ENCODE assay signal across 21 cellular contexts in genomic region chr13:46097015-46097414, GRCh38. TPM values are rescaled to one million over a fixed set of nuclear protein-coding genes. Genes with fewer than 3 reads are reported as not detected.
DNase-seq lines count a peak whose midpoint lies in the region; ATAC-seq and TF ChIP-seq lines count a peak whose summit lies in the region.
"Had no signal": no experiment of that assay in that cellular context is flagged by ENCODE, and none has a peak within 500 bp of the region (broad histone marks: within the 10 kb centered on the region; RNA-seq: fewer than 3 reads in every experiment).

No MANE protein-coding gene starts in this region.

- no peak overlapping the region for H3K27ac Mint-ChIP-seq in natural killer cell
- H3K27ac Mint-ChIP-seq: activated CD8-positive, alpha-beta T cell treated with anti-CD3 and anti-CD28 coated beads for 36 hours; activated naive CD8-positive, alpha-beta T cell treated with anti-CD3 and anti-CD28 coated beads, Interleukin-2, amount 10 ng/mL, durations not matched to agents 7 days and 5 days; activated T-cell treated with anti-CD3 and anti-CD28 coated beads, Interleukin-2, amount 50 U/mL, for 72 hours; CD4-positive, alpha-beta memory T cell; stimulated activated naive B cell treated with anti-CD40 and anti-IgM and Interleukin-4, amounts not matched to agents 10 μg/mL and 1 μg/mL and 100 μg/mL, for 72 hours; type B pancreatic cell had no signal

- H3K9me3 ChIP-seq in liver (ENCODE audit: control insufficient read depth in 4 of 4, low read length in 3 of 4) = no peaks in the 10 kb centered on the region
- H3K9me3 ChIP-seq: ovary had no signal

- H3K36me3 ChIP-seq in liver (ENCODE audit: control insufficient read depth in 4 of 4, insufficient read depth in 3 of 4, low read depth in 1 of 4, low read length in 3 of 4) = peaks cover 0 to 14% (median 5%) of the 10 kb centered on the region in 4 donors
- H3K36me3 ChIP-seq: cardiac muscle cell, ovary had no signal

- peak; percentile 15 for DNase-seq in NCI-H510A treated with DMSO at 0.1 percent for 48 hours (lab: John Stamatoyannopoulos, UW)
- DNase-seq in NCI-H510A (lab: John Stamatoyannopoulos, UW) = no peak
- peak; percentile 16 for DNase-seq in SW480 (ENCODE audit: low spot score)
- no peak for DNase-seq in natural killer cell
- DNase-seq in GM10266 (ENCODE audit: extremely low spot score) = no peak
- DNase-seq in GM19238 (ENCODE audit: insufficient read length, low spot score) = no peak
- DNase-seq in NOMO-1 (lab: John Stamatoyannopoulos, UW; ENCODE audit: unreplicated experiment in 2 of 2) = no peak
- DNase-seq: activated CD8-positive, alpha-beta T cell treated with anti-CD3 and anti-CD28 coated beads for 36 hours; activated naive CD8-positive, alpha-beta T cell treated with anti-CD3 and anti-CD28 coated beads, Interleukin-2, amount 10 ng/mL, durations not matched to agents 7 days and 5 days; activated T-cell treated with anti-CD3 and anti-CD28 coated beads, Interleukin-2, amount 50 U/mL, for 72 hours; CD4-positive, alpha-beta memory T cell; effector CD4-positive, alpha-beta T cell; EL; left cardiac atrium; MV-4-11; NCI-H446 treated with DMSO at 0.1 percent for 48 hours; ovary; stimulated activated naive B cell treated with anti-CD40 and anti-IgM and Interleukin-4, amounts not matched to agents 10 μg/mL and 1 μg/mL and 100 μg/mL, for 72 hours had no signal

- peaks cover 4 to 65% (median 35%) of the 10 kb centered on the region in 4 donors for H3K4me1 ChIP-seq in liver (ENCODE audit: control insufficient read depth in 4 of 4, insufficient read depth in 4 of 4, low read length in 3 of 4)

- H3K36me3 Mint-ChIP-seq in natural killer cell = no peaks in the 10 kb centered on the region
- H3K36me3 Mint-ChIP-seq: CD4-positive, alpha-beta memory T cell; stimulated activated naive B cell treated with anti-CD40 and anti-IgM and Interleukin-4, amounts not matched to agents 10 μg/mL and 1 μg/mL and 100 μg/mL, for 72 hours; type B pancreatic cell had no signal

- 44% methylated on average over 3 of the region's 3 CpGs for WGBS in liver

- H3K9me3 Mint-ChIP-seq in natural killer cell = no peaks in the 10 kb centered on the region
- H3K9me3 Mint-ChIP-seq: activated CD8-positive, alpha-beta T cell treated with anti-CD3 and anti-CD28 coated beads for 36 hours; activated naive CD8-positive, alpha-beta T cell treated with anti-CD3 and anti-CD28 coated beads, Interleukin-2, amount 10 ng/mL, durations not matched to agents 7 days and 5 days; activated T-cell treated with anti-CD3 and anti-CD28 coated beads, Interleukin-2, amount 50 U/mL, for 72 hours; CD4-positive, alpha-beta memory T cell; stimulated activated naive B cell treated with anti-CD40 and anti-IgM and Interleukin-4, amounts not matched to agents 10 μg/mL and 1 μg/mL and 100 μg/mL, for 72 hours; type B pancreatic cell had no signal

- intact Hi-C loops in natural killer cell (cut with micrococcal nuclease) = no loop called here

- H3K9ac ChIP-seq in liver (ENCODE audit: low read depth in 1 of 2, low read length in 2 of 2) = peak overlapping the region; percentile 20 to 26

- H3K4me3 Mint-ChIP-seq in natural killer cell = no peak overlapping the region
- H3K4me3 Mint-ChIP-seq: activated CD8-positive, alpha-beta T cell treated with anti-CD3 and anti-CD28 coated beads for 36 hours; activated naive CD8-positive, alpha-beta T cell treated with anti-CD3 and anti-CD28 coated beads, Interleukin-2, amount 10 ng/mL, durations not matched to agents 7 days and 5 days; activated T-cell treated with anti-CD3 and anti-CD28 coated beads, Interleukin-2, amount 50 U/mL, for 72 hours; CD4-positive, alpha-beta memory T cell; stimulated activated naive B cell treated with anti-CD40 and anti-IgM and Interleukin-4, amounts not matched to agents 10 μg/mL and 1 μg/mL and 100 μg/mL, for 72 hours; type B pancreatic cell had no signal

- no peak for ATAC-seq in natural killer cell
- ATAC-seq: activated CD8-positive, alpha-beta T cell treated with anti-CD3 and anti-CD28 coated beads for 36 hours; activated T-cell treated with anti-CD3 and anti-CD28 coated beads, Interleukin-2, amount 50 U/mL, for 72 hours; left cardiac atrium; stimulated activated naive B cell treated with anti-CD40 and anti-IgM and Interleukin-4, amounts not matched to agents 10 μg/mL and 1 μg/mL and 100 μg/mL, for 72 hours had no signal

- H3K27me3 ChIP-seq in liver (ENCODE audit: control insufficient read depth in 4 of 4, insufficient read depth in 4 of 4, low read length in 3 of 4) = no peaks in the 10 kb centered on the region
- H3K27me3 ChIP-seq: cardiac muscle cell, ovary had no signal

- peak overlapping the region; percentile 91 to 97 for H3K27ac ChIP-seq in liver (ENCODE audit: low read depth in 1 of 2, low read length in 2 of 2)
- H3K27ac ChIP-seq: cardiac muscle cell, ovary had no signal

- H3K4me1 Mint-ChIP-seq in natural killer cell = no peaks in the 10 kb centered on the region
- H3K4me1 Mint-ChIP-seq: CD4-positive, alpha-beta memory T cell had no signal

- H3K4me3 ChIP-seq in liver (ENCODE audit: low read depth in 1 of 3, low read length in 3 of 3) = peak overlapping the region; percentile 0 to 44 (median 8)
- H3K4me3 ChIP-seq: cardiac muscle cell, ovary had no signal

- TF ChIP-seq CTCF in liver (IDR thresholded peaks at IDR 0.05; ENCODE audit: low read depth, low read length, missing input control) (no peak), natural killer cell (IDR thresholded peaks at IDR 0.05) (no peak), GM10266 (IDR thresholded peaks at IDR 0.05; ENCODE audit: control insufficient read depth, insufficient read depth, low read depth, missing control alignments) (no peak)

- TF ChIP-seq RAD21 in liver (IDR thresholded peaks at IDR 0.05) = peak in 1 of 2 donors; percentile 5

- peaks cover 10 to 32% of the 10 kb centered on the region in 2 donors for H3K27me3 Mint-ChIP-seq in natural killer cell (ENCODE audit: low read depth in 2 of 2)
- H3K27me3 Mint-ChIP-seq: type B pancreatic cell had no signal

TF ChIP-seq in liver, 16 proteins besides CTCF, POLR2A, EP300 and RAD21 (continues in another document):
- TF ChIP-seq ATF3 (IDR thresholded peaks at IDR 0.05) = no peak
- peak; percentile 67 for TF ChIP-seq TAF1 (conservative IDR thresholded peaks at IDR 0.05)
- no peak for TF ChIP-seq GABPA (IDR thresholded peaks at IDR 0.05 in 1 of 2, conservative IDR thresholded peaks at IDR 0.05 in 1 of 2)
- peak; percentile 90 for TF ChIP-seq REST (IDR thresholded peaks at IDR 0.05)
- TF ChIP-seq SP1 (IDR thresholded peaks at IDR 0.05) = peak; percentile 11
- no peak for TF ChIP-seq HNF4G (IDR thresholded peaks at IDR 0.05)
- TF ChIP-seq RXRA (IDR thresholded peaks at IDR 0.05) = peak in 1 of 2 donors; percentile 58
- TF ChIP-seq YY1 (IDR thresholded peaks at IDR 0.05) = peak; percentile 70
- TF ChIP-seq ZBTB33 (IDR thresholded peaks at IDR 0.05) = no peak
- no peak for TF ChIP-seq MAX (IDR thresholded peaks at IDR 0.05)
- no peak for TF ChIP-seq EGR1 (IDR thresholded peaks at IDR 0.05; ENCODE audit: low read depth in 2 of 2)
- TF ChIP-seq HNF4A (conservative IDR thresholded peaks at IDR 0.05) = peak in 1 of 2 donors; percentile 50

RNA-seq across cellular contexts. Expression of gene CPB2, which starts 7.8 kb away (rescaled TPM):
- 100 to 1,000 TPM; 175 to 997 TPM for total RNA-seq in liver
- 100 to 1,000 TPM; 487 to 522 TPM for polyA plus RNA-seq in liver
- total RNA-seq in natural killer cell = not detected
- total RNA-seq: activated CD8-positive, alpha-beta T cell treated with anti-CD3 and anti-CD28 coated beads for 36 hours; activated naive CD8-positive, alpha-beta T cell treated with anti-CD3 and anti-CD28 coated beads, Interleukin-2, amount 10 ng/mL, durations not matched to agents 7 days and 5 days; activated T-cell treated with anti-CD3 and anti-CD28 coated beads, Interleukin-2, amount 50 U/mL, for 72 hours; cardiac muscle cell; CD4-positive, alpha-beta memory T cell; left cardiac atrium had no signal
- polyA plus RNA-seq: cardiac muscle cell; CD4-positive, alpha-beta memory T cell; ovary had no signal

RNA-seq across cellular contexts. Expression of gene ZC3H13, which starts 44.5 kb away (rescaled TPM):
- 10 to 100 TPM; 11.1 to 62.1 TPM for total RNA-seq in liver
- 10 to 100 TPM; 10.0 to 46.7 TPM for polyA plus RNA-seq in liver
- 10 to 100 TPM; 54.3 to 75.3 (median 65.8) TPM for total RNA-seq in natural killer cell

Comparison
In these comparisons a context has a peak if more than half of its experiments do, and no peak if none do; other contexts are left out.
1. DNase-seq: peak in NCI-H510A treated with DMSO at 0.1 percent for 48 hours (single experiment) and SW480 (single experiment); none in NCI-H510A (single experiment), natural killer cell (single experiment), GM10266 (single experiment), GM19238 (single experiment) and NOMO-1 (0 of 2).
2. RNA of gene CPB2, which starts 7.8 kb away (total RNA-seq): 175 to 997 TPM in liver; not detected in natural killer cell; every median in the first group is over 100 times any median in the second.